Comparison of ENCODE assay signal across 20 cellular contexts in genomic region chr3:184726497-184726896, GRCh38. TPM values are rescaled to one million over a fixed set of nuclear protein-coding genes. Genes with fewer than 3 reads are reported as not detected.
A peak's percentile ranks its signal among the peaks of the same experiment; 100 is the strongest.
DNase-seq lines count a peak whose midpoint lies in the region; ATAC-seq and TF ChIP-seq lines count a peak whose summit lies in the region.
"Had no signal": no experiment of that assay in that cellular context is flagged by ENCODE, and none has a peak within 500 bp of the region (broad histone marks: within the 10 kb centered on the region; RNA-seq: fewer than 3 reads in every experiment).

No MANE protein-coding gene starts in this region.

- no peaks in the 10 kb centered on the region for H3K79me2 ChIP-seq in hepatocyte

- DNase-seq in RPMI7951 (ENCODE audit: low read depth) = peak; percentile 39
- DNase-seq in hepatocyte (ENCODE audit: low spot score) = no peak
- DNase-seq in nephron progenitor cell = no peak
- no peak for DNase-seq in NCI-H2107 treated with DMSO at 0.1 percent for 48 hours (lab: John Stamatoyannopoulos, UW; ENCODE audit: unreplicated experiment)
- DNase-seq: DMS 273 treated with DMSO at 0.1 percent for 48 hours; GDM1; GOT3; Kasumi-1; NCI-H1105 treated with DMSO at 0.1 percent for 48 hours; NCI-H187 treated with DMSO at 0.1 percent for 48 hours; NCI-H446; NK-92 treated with Interleukin-12 subunit alpha and Interleukin-12 subunit beta, amount 100 ng/mL, for 24 hours; RPMI8226 had no signal

- no peaks in the 10 kb centered on the region for H4K20me1 ChIP-seq in BLaER1
- no peaks in the 10 kb centered on the region for H4K20me1 ChIP-seq in hepatocyte (ENCODE audit: insufficient read depth, poor library complexity, severe bottlenecking)

- H3K36me3 Mint-ChIP-seq in nephron progenitor cell (ENCODE audit: low read depth) = peaks cover 3% of the 10 kb centered on the region

- H3K36me3 ChIP-seq in BLaER1 (no peaks in the 10 kb centered on the region), hepatocyte (replicated peaks; ENCODE audit: insufficient read depth, low read depth) (no peaks in the 10 kb centered on the region)
- H3K36me3 ChIP-seq: SJSA1 had no signal

- peak overlapping the region; percentile 22; the same call in 1 of the 2 replicates for H3K4me2 ChIP-seq in BLaER1
- H3K4me2 ChIP-seq in hepatocyte = peak overlapping the region; percentile 56
- H3K4me2 ChIP-seq: A549 had no signal

- peaks cover 8% of the 10 kb centered on the region; the same call in 1 of the 2 replicates for H3K4me1 ChIP-seq in BLaER1
- H3K4me1 ChIP-seq in hepatocyte (ENCODE audit: insufficient read depth) = peaks cover 27% of the 10 kb centered on the region
- H3K4me1 ChIP-seq: A549, SJSA1 had no signal

- H3K9me3 ChIP-seq in BLaER1 (no peaks in the 10 kb centered on the region), hepatocyte (ENCODE audit: low read depth) (no peaks in the 10 kb centered on the region)
- H3K9me3 ChIP-seq: A549, SJSA1 had no signal

- TF ChIP-seq CTCF in hepatocyte (IDR thresholded peaks at IDR 0.05; ENCODE audit: poor library complexity) (no peak), nephron progenitor cell (IDR thresholded peaks at IDR 0.05) (no peak)

- ATAC-seq in HG02763 (IDR thresholded peaks at IDR 0.05; ENCODE audit: unreplicated experiment) (no peak), GM18858 (IDR thresholded peaks at IDR 0.05; ENCODE audit: unreplicated experiment) (no peak), GM18868 (IDR thresholded peaks at IDR 0.05; ENCODE audit: unreplicated experiment) (no peak)

- H3K27me3 ChIP-seq in BLaER1 (no peaks in the 10 kb centered on the region), hepatocyte (no peaks in the 10 kb centered on the region)
- H3K27me3 ChIP-seq: SJSA1 had no signal

- no peak overlapping the region for H3K27ac ChIP-seq in BLaER1
- peak overlapping the region; percentile 62 for H3K27ac ChIP-seq in hepatocyte
- H3K27ac ChIP-seq: A549, SJSA1 had no signal

- H3K27ac Mint-ChIP-seq in nephron progenitor cell = peak overlapping the region; percentile 18

- H3K4me3 ChIP-seq in BLaER1 (no peak overlapping the region), hepatocyte (no peak overlapping the region)
- H3K4me3 ChIP-seq: A549, GM12878, SJSA1 had no signal

- no peaks in the 10 kb centered on the region for H3K9me3 Mint-ChIP-seq in nephron progenitor cell

- H2AFZ ChIP-seq in hepatocyte = no peak overlapping the region

- peaks cover 51% of the 10 kb centered on the region for H3K4me1 Mint-ChIP-seq in nephron progenitor cell

- H3K9me2 ChIP-seq in hepatocyte (replicated peaks; ENCODE audit: insufficient read depth) = no peaks in the 10 kb centered on the region

- no peak overlapping the region for H3K9ac ChIP-seq in BLaER1

- H3K4me3 Mint-ChIP-seq in nephron progenitor cell = peak overlapping the region; percentile 19

- no peaks in the 10 kb centered on the region for H3K27me3 Mint-ChIP-seq in nephron progenitor cell (ENCODE audit: low read depth, poor library complexity)

- WGBS in hepatocyte (ENCODE audit: low lambda C conversion rate, missing lambda C conversion rate) = 47% methylated on average over 4 of the region's 4 CpGs

RNA-seq across cellular contexts. Expression of gene MAGEF1, which starts 14.6 kb away (rescaled TPM):
- total RNA-seq in RPMI7951 (2014; rRNA removed; shearing (Covaris generic)) = 26.6 and 33.9 TPM in 2 replicates
- total RNA-seq in hepatocyte = 57.6 and 66.5 TPM in 2 replicates
- polyA plus RNA-seq in hepatocyte = 74.4 and 74.9 TPM in 2 replicates
